9 cellular contexts compared by ENCODE assay signal in genomic region chr10:104334965-104335650, GRCh38. TPM values are rescaled to one million over a fixed set of nuclear protein-coding genes. Genes with fewer than 3 reads are reported as not detected.
A peak's percentile ranks its signal among the peaks of the same experiment; 100 is the strongest.
DNase-seq lines count a peak whose midpoint lies in the region; ATAC-seq and TF ChIP-seq lines count a peak whose summit lies in the region.
"Had no signal": no experiment of that assay in that cellular context is flagged by ENCODE, and none has a peak within 500 bp of the region (broad histone marks: within the 10 kb centered on the region; RNA-seq: fewer than 3 reads in every experiment).

No MANE protein-coding gene starts in this region.

- peaks cover 83% of the 10 kb centered on the region for H3K79me2 ChIP-seq in DOHH2 (ENCODE audit: control insufficient read depth, low read length)

- DNase-seq in NCI-H524 treated with DMSO at 0.1 percent for 48 hours (lab: John Stamatoyannopoulos, UW), result peak; percentile 12
- no peak for DNase-seq in effector memory CD8-positive, alpha-beta T cell
- DNase-seq in ovary, result peak in 3 of 5 donors; percentile 17 to 21 (median 17)
- DNase-seq in MV-4-11 (lab: John Stamatoyannopoulos, UW), result no peak
- no peak for DNase-seq in stimulated activated CD4-positive, alpha-beta T cell treated with anti-CD3 and anti-CD28 coated beads, Interleukin-12 subunit alpha, Interleukin-12 subunit beta, amount 100 ng/mL, for 4 hours
- no peak for DNase-seq in midbrain (lab: John Stamatoyannopoulos, UW)
- DNase-seq in HUDEP-2 (lab: John Stamatoyannopoulos, UW; ENCODE audit: unreplicated experiment in 76 of 76), result no peak
- DNase-seq: activated CD4-positive, CD25-positive, alpha-beta regulatory T cell had no signal

- H3K9me3 ChIP-seq in DOHH2 (ENCODE audit: control insufficient read depth, insufficient read depth, low read length) (no peaks in the 10 kb centered on the region), ovary (no peaks in the 10 kb centered on the region)

- H3K27ac Mint-ChIP-seq in effector memory CD8-positive, alpha-beta T cell, result peak overlapping the region; percentile 95 to 99

- TF ChIP-seq EP300 in ovary (IDR thresholded peaks at IDR 0.05), result no peak

- TF ChIP-seq CTCF in DOHH2 (IDR thresholded peaks at IDR 0.05; ENCODE audit: low read depth, low read length, poor library complexity, severe bottlenecking) (no peak), ovary (IDR thresholded peaks at IDR 0.05) (no peak)

- no peaks in the 10 kb centered on the region for H3K9me2 ChIP-seq in DOHH2 (replicated peaks; ENCODE audit: control insufficient read depth, low read length)

- H3K4me1 ChIP-seq in DOHH2 (ENCODE audit: control insufficient read depth, low read length), result peaks cover 52% of the 10 kb centered on the region
- peaks cover 25% of the 10 kb centered on the region for H3K4me1 ChIP-seq in ovary (ENCODE audit: insufficient read depth)

- 90 to 91% (median 90%) methylated on average over 13 of the region's 13 CpGs for WGBS in ovary, 3 donors

- H3K27me3 Mint-ChIP-seq in effector memory CD8-positive, alpha-beta T cell, result no peaks in the 10 kb centered on the region

- H3K4me3 Mint-ChIP-seq in effector memory CD8-positive, alpha-beta T cell, result peak overlapping the region; percentile 87 to 94

- H3K4me1 Mint-ChIP-seq in effector memory CD8-positive, alpha-beta T cell (ENCODE audit: low read depth in 2 of 2), result peaks cover 56 to 65% of the 10 kb centered on the region in 2 donors

- no peaks in the 10 kb centered on the region for H3K9me3 Mint-ChIP-seq in effector memory CD8-positive, alpha-beta T cell

- H3F3A ChIP-seq in DOHH2 (ENCODE audit: control insufficient read depth, insufficient read depth), result peaks cover 6% of the 10 kb centered on the region; the same call in 1 of the 2 replicates

- H3K27me3 ChIP-seq in DOHH2 (ENCODE audit: control insufficient read depth, low read length) (peaks cover 3% of the 10 kb centered on the region; the same call in 1 of the 2 replicates), ovary (no peaks in the 10 kb centered on the region)

- H3K4me2 ChIP-seq in DOHH2 (ENCODE audit: low read length), result peak overlapping the region; percentile 99

- no peak for TF ChIP-seq POLR2A in ovary (IDR thresholded peaks at IDR 0.05)

- no peak for ATAC-seq in effector memory CD8-positive, alpha-beta T cell (replicated peaks)

- intact Hi-C loops in ovary (cut with DNase I), result loop anchor here in 2 of 4 donors (5.0 to 10.0 kb wide), 2 partner anchors 33 to 430 kb away; no protein-coding TSS in a partner anchor

- H4K20me1 ChIP-seq in DOHH2 (ENCODE audit: control insufficient read depth, insufficient read depth, low read depth, low read length), result peaks cover 35% of the 10 kb centered on the region

- peaks cover 24% of the 10 kb centered on the region for H3K36me3 ChIP-seq in DOHH2 (ENCODE audit: control insufficient read depth, low read length)
- no peaks in the 10 kb centered on the region for H3K36me3 ChIP-seq in ovary

- H3K27ac ChIP-seq in DOHH2 (ENCODE audit: low read depth, low read length) (no peak overlapping the region), ovary (no peak overlapping the region)

- H3K4me3 ChIP-seq in DOHH2 (ENCODE audit: low read length) (no peak overlapping the region), ovary (no peak overlapping the region)

- H3K36me3 Mint-ChIP-seq in effector memory CD8-positive, alpha-beta T cell (ENCODE audit: insufficient read depth), result peaks cover 51% of the 10 kb centered on the region

RNA-seq across cellular contexts. Expression of gene ITPRIP, which starts 3.2 kb away (rescaled TPM):
- total RNA-seq in ovary, result 10 to 100 TPM; 15.7 to 38.1 (median 29.2) TPM
- 10 to 100 TPM; 10.1 to 16.2 TPM for polyA plus RNA-seq in ovary

RNA-seq across cellular contexts. Expression of gene CFAP58, which starts 18.5 kb away (rescaled TPM):
- total RNA-seq in ovary, result 1 to 10 TPM in 2 of 7 donors, under 1 TPM in 5; 0.17 to 7.9 (median 0.60) TPM
- polyA plus RNA-seq in ovary, result 1 to 10 TPM in 1 of 2 donors, under 1 TPM in 1; 0.25 to 1.0 TPM

Comparison
In these comparisons a context has a peak if more than half of its experiments do, and no peak if none do; other contexts are left out.
1. DNase-seq: peak in NCI-H524 treated with DMSO at 0.1 percent for 48 hours (single experiment) and ovary (3 of 5); none in effector memory CD8-positive, alpha-beta T cell (0 of 3), MV-4-11 (single experiment), stimulated activated CD4-positive, alpha-beta T cell treated with anti-CD3 and anti-CD28 coated beads, Interleukin-12 subunit alpha, Interleukin-12 subunit beta, amount 100 ng/mL, for 4 hours (single experiment), midbrain (single experiment) and HUDEP-2 (0 of 76).